ENCODE assay signal across 24 cellular contexts in genomic region chr11:1082728-1083620, GRCh38. TPM values are rescaled to one million over a fixed set of nuclear protein-coding genes. Genes with fewer than 3 reads are reported as not detected.
DNase-seq lines count a peak whose midpoint lies in the region; ATAC-seq and TF ChIP-seq lines count a peak whose summit lies in the region.
"Had no signal": no experiment of that assay in that cellular context is flagged by ENCODE, and none has a peak within 500 bp of the region (broad histone marks: within the 10 kb centered on the region; RNA-seq: fewer than 3 reads in every experiment).

No MANE protein-coding gene starts in this region.

- H3K27me3 ChIP-seq in sigmoid colon = peaks cover 0 to 4% (median 0%) of the 10 kb centered on the region in 3 donors
- H3K27me3 ChIP-seq in CD4-positive, alpha-beta memory T cell (ENCODE audit: insufficient read depth, low read length) = no peaks in the 10 kb centered on the region
- H3K27me3 ChIP-seq: upper lobe of left lung had no signal

- TF ChIP-seq POLR2A in sigmoid colon (IDR thresholded peaks at IDR 0.05) = no peak

- no peaks in the 10 kb centered on the region; the same call in 1 of the 2 replicates for H3K27me3 Mint-ChIP-seq in WTC11 (ENCODE audit: low read depth)
- H3K27me3 Mint-ChIP-seq in CD4-positive, alpha-beta memory T cell = no peaks in the 10 kb centered on the region

- H3K36me3 Mint-ChIP-seq in WTC11 = no peaks in the 10 kb centered on the region
- no peaks in the 10 kb centered on the region for H3K36me3 Mint-ChIP-seq in CD4-positive, alpha-beta memory T cell
- H3K36me3 Mint-ChIP-seq: naive thymus-derived CD8-positive, alpha-beta T cell had no signal

- DNase-seq in NCI-H146 (lab: John Stamatoyannopoulos, UW) = peak; percentile 37
- no peak for DNase-seq in NCI-H146 treated with DMSO at 0.1 percent for 48 hours (lab: John Stamatoyannopoulos, UW; ENCODE audit: unreplicated experiment)
- DNase-seq in WTC11 (ENCODE audit: low spot score) = peak; percentile 12
- DNase-seq in left colon = peak in 1 of 2 donors; percentile 4
- peak; percentile 57 for DNase-seq in sigmoid colon
- no peak for DNase-seq in CD4-positive, alpha-beta memory T cell
- DNase-seq: activated CD4-positive, alpha-beta T cell treated with anti-CD3 and anti-CD28 coated beads, Interleukin-2, amount 50 U/mL, for 48 hours; activated T-cell treated with anti-CD3 and anti-CD28 coated beads, Interleukin-2, amount 50 U/mL, for 1 hour; anterior cingulate cortex; BE2C; central memory CD4-positive, alpha-beta T cell; foreskin melanocyte; mesendoderm; NCI-H1105 treated with DMSO at 0.1 percent for 48 hours; NCI-H774; OCI-M1; SIG-M5; stimulated activated CD4-positive, alpha-beta T cell treated with anti-CD3 and anti-CD28 coated beads, Interleukin-4, amount 100 ng/mL, for 4 hours had no signal

- TF ChIP-seq EP300 in sigmoid colon (IDR thresholded peaks at IDR 0.05) = no peak

- intact Hi-C loops in left colon (cut with DNase I, micrococcal nuclease) = no loop called here
- intact Hi-C loops in sigmoid colon (cut with DNase I) = no loop called here
- intact Hi-C loops in CD4-positive, alpha-beta memory T cell (cut with micrococcal nuclease) = no loop called here

- 67 to 82% methylated on average over 33 of the region's 33 CpGs for WGBS in sigmoid colon, 2 donors

- no peak overlapping the region for H3K4me3 Mint-ChIP-seq in WTC11
- H3K4me3 Mint-ChIP-seq in CD4-positive, alpha-beta memory T cell = no peak overlapping the region
- H3K4me3 Mint-ChIP-seq: naive thymus-derived CD8-positive, alpha-beta T cell had no signal

- no peak overlapping the region for H3K4me3 ChIP-seq in sigmoid colon
- H3K4me3 ChIP-seq in CD4-positive, alpha-beta memory T cell (ENCODE audit: low read length in 2 of 2) = no peak overlapping the region
- H3K4me3 ChIP-seq: upper lobe of left lung had no signal

- no peak overlapping the region for H3K27ac ChIP-seq in sigmoid colon
- H3K27ac ChIP-seq in CD4-positive, alpha-beta memory T cell (ENCODE audit: low read depth, low read length) = no peak overlapping the region
- H3K27ac ChIP-seq: 22Rv1, upper lobe of left lung had no signal

- ATAC-seq in WTC11 (no peak), left colon (peak; percentile 2), HG03045 (IDR thresholded peaks at IDR 0.05; ENCODE audit: unreplicated experiment) (no peak), GM18909 (IDR thresholded peaks at IDR 0.05; ENCODE audit: poor library complexity, unreplicated experiment) (no peak)
- ATAC-seq: naive thymus-derived CD8-positive, alpha-beta T cell had no signal

- no peaks in the 10 kb centered on the region for H3K9me3 ChIP-seq in sigmoid colon
- no peaks in the 10 kb centered on the region for H3K9me3 ChIP-seq in CD4-positive, alpha-beta memory T cell (ENCODE audit: control insufficient read depth in 1 of 2, low read length in 2 of 2)
- H3K9me3 ChIP-seq: BE2C, upper lobe of left lung had no signal

- TF ChIP-seq CTCF in WTC11 (IDR thresholded peaks at IDR 0.05) = no peak
- no peak for TF ChIP-seq CTCF in sigmoid colon (IDR thresholded peaks at IDR 0.05)

- no peaks in the 10 kb centered on the region for H3K4me1 Mint-ChIP-seq in WTC11
- H3K4me1 Mint-ChIP-seq in CD4-positive, alpha-beta memory T cell = no peaks in the 10 kb centered on the region
- H3K4me1 Mint-ChIP-seq: naive thymus-derived CD8-positive, alpha-beta T cell had no signal

- H3K9me3 Mint-ChIP-seq in WTC11 = no peaks in the 10 kb centered on the region
- H3K9me3 Mint-ChIP-seq in CD4-positive, alpha-beta memory T cell = peaks cover 0 to 2% (median 0%) of the 10 kb centered on the region in 8 donors
- H3K9me3 Mint-ChIP-seq: naive thymus-derived CD8-positive, alpha-beta T cell had no signal

- CTCF ChIA-PET in WTC11 (lab: Charles Lee) = no interaction called here
- CTCF ChIA-PET in CD4-positive, alpha-beta memory T cell (lab: Charles Lee; ENCODE audit: partially characterized antibody) = no interaction called here

- POLR2A ChIA-PET in WTC11 (lab: Charles Lee) = no interaction called here
- POLR2A ChIA-PET in CD4-positive, alpha-beta memory T cell (lab: Charles Lee; ENCODE audit: partially characterized antibody) = no interaction called here

- no peak overlapping the region for H3K27ac Mint-ChIP-seq in WTC11
- no peak overlapping the region for H3K27ac Mint-ChIP-seq in CD4-positive, alpha-beta memory T cell
- H3K27ac Mint-ChIP-seq: naive thymus-derived CD8-positive, alpha-beta T cell had no signal

- no peaks in the 10 kb centered on the region for H3K4me1 ChIP-seq in sigmoid colon
- no peaks in the 10 kb centered on the region for H3K4me1 ChIP-seq in CD4-positive, alpha-beta memory T cell (ENCODE audit: insufficient read depth, low read length)
- H3K4me1 ChIP-seq: BE2C, upper lobe of left lung had no signal

- no peaks in the 10 kb centered on the region for H3K36me3 ChIP-seq in sigmoid colon
- H3K36me3 ChIP-seq in CD4-positive, alpha-beta memory T cell (ENCODE audit: insufficient read depth, low read length) = no peaks in the 10 kb centered on the region
- H3K36me3 ChIP-seq: BE2C, upper lobe of left lung had no signal

TF ChIP-seq in WTC11, 78 proteins besides CTCF, POLR2A, EP300 and RAD21:
- TF ChIP-seq EMX1 (CRISPR knock-in tag; IDR thresholded peaks at IDR 0.05) (no peak), ZSCAN18 (CRISPR knock-in tag; IDR thresholded peaks at IDR 0.05) (no peak), TP53 (CRISPR knock-in tag; IDR thresholded peaks at IDR 0.05) (no peak), STAT6 (CRISPR knock-in tag; conservative IDR thresholded peaks at IDR 0.05; ENCODE audit: low read depth) (no peak), MAX (CRISPR knock-in tag; IDR thresholded peaks at IDR 0.05) (no peak), ZNF232 (CRISPR knock-in tag; IDR thresholded peaks at IDR 0.05) (no peak), ZNF512 (CRISPR knock-in tag; IDR thresholded peaks at IDR 0.05; ENCODE audit: borderline replicate concordance) (no peak), NFE2L1 (CRISPR knock-in tag; IDR thresholded peaks at IDR 0.05) (no peak), RELA (CRISPR knock-in tag; IDR thresholded peaks at IDR 0.05; ENCODE audit: borderline replicate concordance) (no peak), JAZF1 (CRISPR knock-in tag; IDR thresholded peaks at IDR 0.05) (no peak), GABPB1 (CRISPR knock-in tag; IDR thresholded peaks at IDR 0.05) (no peak)

RNA-seq across cellular contexts. Expression of gene MUC2, which starts 8.3 kb away (rescaled TPM):
- total RNA-seq in WTC11 (2021) (0.07 to 0.60 TPM (median 0.22 TPM) in 3 replicates), left colon (1,000 to 10,000 TPM; 1,472 to 2,135 TPM), sigmoid colon (1 to 10 TPM in 3 of 4 donors, not detected in 1; 2.5 to 8.0 (median 2.9) TPM)
- 100 to 1,000 TPM in 1 of 3 donors, 10 to 100 TPM in 2; 22.8 to 248 (median 40.2) TPM for polyA plus RNA-seq in sigmoid colon
- total RNA-seq in CD4-positive, alpha-beta memory T cell = not detected
- not detected for polyA plus RNA-seq in CD4-positive, alpha-beta memory T cell
- total RNA-seq: naive thymus-derived CD8-positive, alpha-beta T cell had no signal
- polyA plus RNA-seq: keratinocyte; naive thymus-derived CD8-positive, alpha-beta T cell had no signal

RNA-seq across cellular contexts. Expression of gene MUC6, which starts 46.5 kb away (rescaled TPM):
- total RNA-seq in WTC11 (2021) (0.05 to 0.13 TPM (median 0.07 TPM) in 3 replicates), left colon (not detected), sigmoid colon (not detected)
- polyA plus RNA-seq in sigmoid colon = under 1 TPM in 2 of 3 donors, not detected in 1; under 0.01 to 0.04 TPM
- total RNA-seq in CD4-positive, alpha-beta memory T cell = not detected
- polyA plus RNA-seq in CD4-positive, alpha-beta memory T cell = under 1 TPM in 1 of 2 donors, not detected in 1; 0.13 TPM
- total RNA-seq: naive thymus-derived CD8-positive, alpha-beta T cell had no signal
- polyA plus RNA-seq: keratinocyte; naive thymus-derived CD8-positive, alpha-beta T cell had no signal

Comparison
In these comparisons a context has a peak if more than half of its experiments do, and no peak if none do; other contexts are left out.
1. DNase-seq: peak in NCI-H146 (single experiment), WTC11 (single experiment) and sigmoid colon (single experiment); none in NCI-H146 treated with DMSO at 0.1 percent for 48 hours (single experiment) and CD4-positive, alpha-beta memory T cell (0 of 5).
2. RNA of gene MUC2, which starts 8.3 kb away (total RNA-seq): 1,472 to 2,135 TPM in left colon; 2.5 to 8.0 TPM in sigmoid colon, 0.07 to 0.60 TPM in WTC11 and not detected in CD4-positive, alpha-beta memory T cell; every median in the first group is over 100 times any median in the second.